Comparison of ENCODE assay signal across 6 cellular contexts in the genomic region with DNA sequence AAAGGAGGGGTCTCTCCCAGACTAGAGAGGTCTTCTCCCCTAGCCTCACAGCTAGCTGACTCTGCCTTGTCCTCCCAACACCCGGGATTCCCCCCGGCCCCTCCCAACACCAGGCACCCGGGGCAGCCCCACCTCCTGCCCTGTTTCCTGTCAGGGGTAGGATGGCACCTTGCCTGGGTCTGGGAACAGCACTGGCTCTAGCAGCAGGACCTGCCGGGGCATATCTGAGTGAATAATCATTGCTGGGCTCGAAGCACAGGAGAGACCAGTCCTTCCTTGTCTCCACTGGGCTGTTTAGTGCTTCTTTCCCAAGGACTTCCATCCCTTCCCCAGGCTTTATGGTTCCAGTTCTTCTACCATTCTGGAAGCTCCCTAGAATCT. TPM values are rescaled to one million over a fixed set of nuclear protein-coding genes. Genes with fewer than 3 reads are reported as not detected.
A peak's percentile ranks its signal among the peaks of the same experiment; 100 is the strongest.
DNase-seq lines count a peak whose midpoint lies in the region; ATAC-seq and TF ChIP-seq lines count a peak whose summit lies in the region.

No MANE protein-coding gene starts in this region.

- no peak overlapping the region for H3K27ac Mint-ChIP-seq in CD8-positive, alpha-beta T cell

- no peak overlapping the region for H3K27ac ChIP-seq in CD8-positive, alpha-beta T cell (ENCODE audit: low read depth, low read length)

- H3K4me3 Mint-ChIP-seq in CD8-positive, alpha-beta T cell = no peak overlapping the region

- H3K4me3 ChIP-seq in CD8-positive, alpha-beta T cell (ENCODE audit: low read depth, low read length) = no peak overlapping the region

- H3K9me3 Mint-ChIP-seq in CD8-positive, alpha-beta T cell = no peaks in the 10 kb centered on the region

- H3K4me1 Mint-ChIP-seq in CD8-positive, alpha-beta T cell (ENCODE audit: low read depth) = peaks cover 20% of the 10 kb centered on the region

- DNase-seq in C1 segment of cervical spinal cord (lab: John Stamatoyannopoulos, UW) (peak in 12 of 14 donors; percentile 29 to 85 (median 49)), cerebellar cortex (ENCODE audit: low spot score) (peak; percentile 52), medulla oblongata (ENCODE audit: extremely low spot score) (peak; percentile 76)
- DNase-seq in CD8-positive, alpha-beta T cell = no peak

- peaks cover 10% of the 10 kb centered on the region for H3K4me1 ChIP-seq in CD8-positive, alpha-beta T cell (ENCODE audit: insufficient read depth, low read length)

- intact Hi-C loops in CD8-positive, alpha-beta T cell (cut with DNase I, micrococcal nuclease) = no loop called here

- peaks cover 35% of the 10 kb centered on the region for H3K36me3 Mint-ChIP-seq in CD8-positive, alpha-beta T cell

- no peaks in the 10 kb centered on the region for H3K27me3 Mint-ChIP-seq in CD8-positive, alpha-beta T cell (ENCODE audit: low read depth)

- H3K36me3 ChIP-seq in CD8-positive, alpha-beta T cell (ENCODE audit: insufficient read depth, low read length) = no peaks in the 10 kb centered on the region

- no peak for ATAC-seq in CD8-positive, alpha-beta T cell
- no peak for ATAC-seq in GM19324 (IDR thresholded peaks at IDR 0.05; ENCODE audit: low FRiP score, unreplicated experiment)
- no peak for ATAC-seq in HG03196 (IDR thresholded peaks at IDR 0.05; ENCODE audit: unreplicated experiment)

- H3K27me3 ChIP-seq in CD8-positive, alpha-beta T cell (ENCODE audit: insufficient read depth, low read length) = no peaks in the 10 kb centered on the region

- H3K9me3 ChIP-seq in CD8-positive, alpha-beta T cell (ENCODE audit: low read length) = no peaks in the 10 kb centered on the region

- no peak for TF ChIP-seq CTCF in CD8-positive, alpha-beta T cell (IDR thresholded peaks at IDR 0.05)

- POLR2A ChIA-PET in CD8-positive, alpha-beta T cell (lab: Charles Lee) = no interaction called here

- CTCF ChIA-PET in CD8-positive, alpha-beta T cell (lab: Charles Lee) = no interaction called here

RNA-seq across cellular contexts. Expression of gene MINK1, which starts 25.7 kb away (rescaled TPM):
- 10 to 100 TPM; 85.9 to 86.0 TPM for total RNA-seq in CD8-positive, alpha-beta T cell

RNA-seq across cellular contexts. Expression of gene C17orf107, which starts 40.5 kb away (rescaled TPM):
- 10 to 100 TPM; 29.4 to 33.8 TPM for total RNA-seq in CD8-positive, alpha-beta T cell

RNA-seq across cellular contexts. Expression of gene CHRNE, which starts 44.0 kb away (rescaled TPM):
- 1 to 10 TPM; 5.5 to 6.1 TPM for total RNA-seq in CD8-positive, alpha-beta T cell

RNA-seq across cellular contexts. Expression of gene PLD2, which starts 51.9 kb away (rescaled TPM):
- total RNA-seq in CD8-positive, alpha-beta T cell = 10 to 100 TPM; 14.3 to 15.7 TPM

Comparison
In these comparisons a context has a peak if more than half of its experiments do, and no peak if none do; other contexts are left out.
1. DNase-seq: peak in C1 segment of cervical spinal cord (12 of 14), cerebellar cortex (single experiment) and medulla oblongata (single experiment); none in CD8-positive, alpha-beta T cell (0 of 7).